Comparison of ENCODE assay signal across 36 cellular contexts in genomic region chr19:16912780-16913179, GRCh38. TPM values are rescaled to one million over a fixed set of nuclear protein-coding genes. Genes with fewer than 3 reads are reported as not detected.
"Had no signal": no experiment of that assay in that cellular context is flagged by ENCODE, and none has a peak within 500 bp of the region (broad histone marks: within the 10 kb centered on the region; RNA-seq: fewer than 3 reads in every experiment).

No MANE protein-coding gene starts in this region.

- H3K27me3 Mint-ChIP-seq: activated CD4-positive, alpha-beta T cell treated with anti-CD3 and anti-CD28 coated beads, Interleukin-2, amount 10 ng/mL, durations not matched to agents 24 days and 14 days had no signal

- H3K27ac Mint-ChIP-seq: activated B cell treated with CpG ODN at 0.5 μM for 24 hours; activated CD4-positive, alpha-beta memory T cell treated with anti-CD3 and anti-CD28 coated beads for 36 hours; activated CD4-positive, alpha-beta T cell treated with anti-CD3 and anti-CD28 coated beads, Interleukin-2, amount 10 ng/mL, durations not matched to agents 24 days and 14 days; activated CD8-positive, alpha-beta T cell treated with anti-CD3 and anti-CD28 coated beads for 36 hours; activated naive CD4-positive, alpha-beta T cell treated with anti-CD3 and anti-CD28 coated beads for 36 hours; activated naive CD8-positive, alpha-beta T cell treated with anti-CD3 and anti-CD28 coated beads for 36 hours; activated T-cell treated with anti-CD3 and anti-CD28 coated beads, Interleukin-2, amount 50 U/mL, for 72 hours; activated T-helper 1 cell treated with anti-CD3 and anti-CD28 coated beads, Interleukin-12 subunit alpha, Interleukin-12 subunit beta, Interleukin-2, Interleukin-4 antibody, amounts not matched to agents 30 ng/mL and 10 ng/mL and 1 ng/mL, durations not matched to agents 14 hours and 24 hours and 36 hours; activated T-helper 17 cell treated with anti-CD3 and anti-CD28 coated beads, Interleukin-2, amount 50 U/mL, for 72 hours; T-helper 1 cell treated with Interleukin-12 subunit alpha and Interleukin-12 subunit beta and Interleukin-4 antibody, amounts not matched to agents 30 μg/mL and 1 μg/mL, for 36 hours; T-helper 2 cell treated with Interferon-gamma antibody and Interleukin-4, amounts not matched to agents 5 μg/mL and 100 μg/mL, for 36 hours had no signal

- DNase-seq: activated B cell treated with CpG ODN at 0.5 μM for 24 hours; activated CD4-positive, alpha-beta memory T cell treated with anti-CD3 and anti-CD28 coated beads for 36 hours; activated CD4-positive, alpha-beta T cell treated with anti-CD3 and anti-CD28 coated beads for 4 hours; activated CD4-positive, alpha-beta T cell treated with anti-CD3 and anti-CD28 coated beads, Interleukin-2, amount 10 ng/mL, durations not matched to agents 24 days and 14 days; activated CD4-positive, alpha-beta T cell treated with anti-CD3 and anti-CD28 coated beads, Interleukin-2, amount 50 U/mL, for 1 hour; activated CD4-positive, alpha-beta T cell treated with anti-CD3 and anti-CD28 coated beads, Interleukin-2, amount 50 U/mL, for 4 hours; activated CD4-positive, CD25-positive, alpha-beta regulatory T cell treated with anti-CD3 and anti-CD28 coated beads, Interleukin-2, amount 50 U/mL, for 72 hours; activated CD8-positive, alpha-beta memory T cell treated with anti-CD3 and anti-CD28 coated beads, Interleukin-2, amount 50 U/mL, for 4 hours; activated CD8-positive, alpha-beta T cell treated with anti-CD3 and anti-CD28 coated beads for 36 hours; activated gamma-delta T cell treated with Interleukin-2 at 50 U/mL for 16 hours; activated naive CD4-positive, alpha-beta T cell; activated naive CD4-positive, alpha-beta T cell treated with anti-CD3 and anti-CD28 coated beads for 36 hours; activated naive CD4-positive, alpha-beta T cell treated with anti-CD3 and anti-CD28 coated beads, Interleukin-2, amount 50 U/mL, for 16 hours; activated naive CD8-positive, alpha-beta T cell treated with anti-CD3 and anti-CD28 coated beads for 36 hours; activated T-cell treated with anti-CD3 and anti-CD28 coated beads for 4 hours; activated T-cell treated with anti-CD3 and anti-CD28 coated beads, Interleukin-2, amount 50 U/mL, for 1 hour; activated T-cell treated with anti-CD3 and anti-CD28 coated beads, Interleukin-2, amount 50 U/mL, for 4 hours; activated T-cell treated with anti-CD3 and anti-CD28 coated beads, Interleukin-2, amount 50 U/mL, for 72 hours; adrenal gland; amniotic stem cell; aorta; body of pancreas; brain microvascular endothelial cell; central memory CD4-positive, alpha-beta T cell; T-helper 1 cell; T-helper 2 cell; T-helper 9 cell had no signal

- H3K4me3 ChIP-seq: adrenal gland, body of pancreas, breast epithelium had no signal

- H3K27me3 ChIP-seq: adrenal gland, body of pancreas, brain microvascular endothelial cell, breast epithelium had no signal

- ATAC-seq: activated CD8-positive, alpha-beta T cell treated with anti-CD3 and anti-CD28 coated beads for 36 hours; activated naive CD4-positive, alpha-beta T cell treated with anti-CD3 and anti-CD28 coated beads, Interleukin-2, amount 50 U/mL, for 72 hours; activated T-cell treated with anti-CD3 and anti-CD28 coated beads, Interleukin-2, amount 50 U/mL, for 4 hours; activated T-cell treated with anti-CD3 and anti-CD28 coated beads, Interleukin-2, amount 50 U/mL, for 72 hours; activated T-helper 17 cell treated with anti-CD3 and anti-CD28 coated beads, Interleukin-2, amount 50 U/mL, for 72 hours; body of pancreas had no signal

- H3K4me3 Mint-ChIP-seq: activated B cell treated with CpG ODN at 0.5 μM for 24 hours; activated CD4-positive, alpha-beta memory T cell treated with anti-CD3 and anti-CD28 coated beads for 36 hours; activated CD4-positive, alpha-beta T cell treated with anti-CD3 and anti-CD28 coated beads, Interleukin-2, amount 10 ng/mL, durations not matched to agents 24 days and 14 days; activated CD8-positive, alpha-beta T cell treated with anti-CD3 and anti-CD28 coated beads for 36 hours; activated naive CD4-positive, alpha-beta T cell treated with anti-CD3 and anti-CD28 coated beads for 36 hours; activated naive CD8-positive, alpha-beta T cell treated with anti-CD3 and anti-CD28 coated beads for 36 hours; activated T-cell treated with anti-CD3 and anti-CD28 coated beads, Interleukin-2, amount 50 U/mL, for 4 hours; activated T-cell treated with anti-CD3 and anti-CD28 coated beads, Interleukin-2, amount 50 U/mL, for 72 hours; activated T-helper 1 cell treated with anti-CD3 and anti-CD28 coated beads, Interleukin-12 subunit alpha, Interleukin-12 subunit beta, Interleukin-2, Interleukin-4 antibody, amounts not matched to agents 30 ng/mL and 10 ng/mL and 1 ng/mL, durations not matched to agents 14 hours and 24 hours and 36 hours; activated T-helper 17 cell treated with anti-CD3 and anti-CD28 coated beads, Interleukin-2, amount 50 U/mL, for 72 hours; T-helper 1 cell treated with Interleukin-12 subunit alpha and Interleukin-12 subunit beta and Interleukin-4 antibody, amounts not matched to agents 30 μg/mL and 1 μg/mL, for 36 hours; T-helper 2 cell treated with Interferon-gamma antibody and Interleukin-4, amounts not matched to agents 5 μg/mL and 100 μg/mL, for 36 hours had no signal

- H3K4me1 Mint-ChIP-seq: activated B cell treated with CpG ODN at 0.5 μM for 24 hours; activated CD4-positive, alpha-beta T cell treated with anti-CD3 and anti-CD28 coated beads, Interleukin-2, amount 10 ng/mL, durations not matched to agents 24 days and 14 days; activated naive CD8-positive, alpha-beta T cell treated with anti-CD3 and anti-CD28 coated beads for 36 hours; activated T-helper 17 cell treated with anti-CD3 and anti-CD28 coated beads, Interleukin-2, amount 50 U/mL, for 72 hours had no signal

- H3K4me1 ChIP-seq: adrenal gland, body of pancreas, breast epithelium had no signal

- H3K27ac ChIP-seq: adrenal gland, body of pancreas, brain microvascular endothelial cell, breast epithelium, VCaP had no signal

- H3K36me3 ChIP-seq: adrenal gland, brain microvascular endothelial cell, breast epithelium had no signal

RNA-seq across cellular contexts. Expression of gene F2RL3, which starts 24.0 kb away (rescaled TPM):
- total RNA-seq: activated CD4-positive, alpha-beta memory T cell treated with anti-CD3 and anti-CD28 coated beads for 36 hours; activated CD4-positive, alpha-beta T cell treated with anti-CD3 and anti-CD28 coated beads, Interleukin-2, amount 10 ng/mL, durations not matched to agents 24 days and 14 days; activated CD8-positive, alpha-beta memory T cell treated with anti-CD3 and anti-CD28 coated beads for 36 hours; activated CD8-positive, alpha-beta T cell treated with anti-CD3 and anti-CD28 coated beads for 36 hours; activated naive CD4-positive, alpha-beta T cell treated with anti-CD3 and anti-CD28 coated beads for 36 hours; activated naive CD4-positive, alpha-beta T cell treated with anti-CD3 and anti-CD28 coated beads, Interleukin-2, amount 50 U/mL, for 72 hours; activated naive CD8-positive, alpha-beta T cell treated with anti-CD3 and anti-CD28 coated beads for 36 hours; activated T-cell treated with anti-CD3 and anti-CD28 coated beads, Interleukin-2, amount 50 U/mL, for 72 hours; activated T-helper 1 cell treated with anti-CD3 and anti-CD28 coated beads, Interleukin-12 subunit alpha, Interleukin-12 subunit beta, Interleukin-2, Interleukin-4 antibody, amounts not matched to agents 30 ng/mL and 10 ng/mL and 1 ng/mL, durations not matched to agents 14 hours and 24 hours and 36 hours; activated T-helper 17 cell treated with anti-CD3 and anti-CD28 coated beads, Interleukin-2, amount 50 U/mL, for 72 hours; astrocyte had no signal
